35 cellular contexts compared by ENCODE assay signal in the genomic region with DNA sequence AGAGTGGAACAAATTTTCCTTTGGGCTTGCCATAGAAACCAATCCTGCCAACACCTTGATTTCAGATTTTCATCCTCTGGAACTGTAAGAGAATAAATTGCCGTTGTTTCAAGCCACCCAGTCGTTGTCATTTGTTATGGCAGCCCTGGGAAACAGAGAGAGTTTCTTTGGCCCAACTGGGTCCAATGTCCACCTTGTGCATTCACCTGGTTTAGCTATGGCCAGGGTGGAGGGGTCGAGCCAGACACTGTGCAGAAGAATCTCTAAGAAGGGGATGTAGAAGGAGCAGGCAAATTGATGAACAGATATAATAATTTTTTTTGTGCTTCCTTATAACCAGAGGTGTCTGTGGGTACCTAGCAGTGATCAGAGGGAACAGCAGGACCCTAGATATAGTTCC. TPM values are rescaled to one million over a fixed set of nuclear protein-coding genes. Genes with fewer than 3 reads are reported as not detected.
"Had no signal": no experiment of that assay in that cellular context is flagged by ENCODE, and none has a peak within 500 bp of the region (broad histone marks: within the 10 kb centered on the region; RNA-seq: fewer than 3 reads in every experiment).

No MANE protein-coding gene starts in this region.

- H3K27ac ChIP-seq: KMS-11 had no signal

- DNase-seq: Karpas-422, Kasumi-1, MG63, MM.1S, NCI-H1048, NCI-H1092, NCI-H1092 treated with DMSO at 0.1 percent for 48 hours, NCI-H1105, NCI-H1105 treated with DMSO at 0.1 percent for 48 hours, NCI-H1417, NCI-H1417 treated with DMSO at 0.1 percent for 48 hours, NCI-H1436, NCI-H1436 treated with DMSO at 0.1 percent for 48 hours, NCI-H146, NCI-H1694, NCI-H1694 treated with DMSO at 0.1 percent for 48 hours, NCI-H187, NCI-H187 treated with DMSO at 0.1 percent for 48 hours, NCI-H1930, NCI-H2029, NCI-H2029 treated with DMSO at 0.1 percent for 48 hours, NCI-H2081, NCI-H2081 treated with DMSO at 0.1 percent for 48 hours, NCI-H2107, NCI-H2171, NCI-H2171 treated with DMSO at 0.1 percent for 48 hours, NCI-H2227 treated with DMSO at 0.1 percent for 48 hours, NCI-H226, NCI-H345, NCI-H446, NCI-H446 treated with DMSO at 0.1 percent for 48 hours, NCI-H510A, NCI-H510A treated with DMSO at 0.1 percent for 48 hours had no signal

- H3K4me3 ChIP-seq: MG63 had no signal

- H3K36me3 ChIP-seq: MG63 had no signal

- H3K4me2 ChIP-seq: KMS-11 had no signal

- H3K9me3 ChIP-seq: MG63 had no signal

- H3K9ac ChIP-seq: KMS-11 had no signal

RNA-seq across cellular contexts. Expression of a gene that starts 9.8 kb away (rescaled TPM):
- total RNA-seq: MCF 10A had no signal
